Comparison of ENCODE assay signal across 23 cellular contexts in the genomic region with DNA sequence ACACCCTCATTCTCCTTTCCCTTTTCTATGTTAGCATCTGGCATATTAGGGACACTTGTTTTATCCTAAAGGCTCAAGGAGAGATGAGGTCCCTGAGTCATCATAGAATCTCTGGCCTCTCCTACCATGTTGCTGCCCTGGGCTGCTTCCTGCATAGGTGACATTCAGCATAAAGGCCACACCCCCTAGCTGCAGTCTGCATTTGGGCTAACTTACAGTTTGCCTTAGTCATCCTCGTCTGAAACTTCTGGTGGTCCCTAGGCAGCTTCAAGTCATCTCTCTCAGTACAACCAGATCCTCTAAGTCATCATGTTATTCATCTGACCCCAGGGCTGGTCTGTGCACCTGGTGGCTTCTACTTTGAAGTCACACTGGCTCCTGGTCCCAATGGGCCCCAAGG.
DNase-seq lines count a peak whose midpoint lies in the region; ATAC-seq, FAIRE-seq and TF ChIP-seq lines count a peak whose summit lies in the region.
"Had no signal": no experiment of that assay in that cellular context is flagged by ENCODE, and none has a peak within 500 bp of the region (broad histone marks: within the 10 kb centered on the region; RNA-seq: fewer than 3 reads in every experiment).

No MANE protein-coding gene starts in this region.

- H2BK12ac ChIP-seq in H1 (ENCODE audit: low read depth, low read length) (no peak overlapping the region), neuronal stem cell (ENCODE audit: low read length) (no peak overlapping the region), trophoblast cell (ENCODE audit: low read length) (no peak overlapping the region)

- no peak for FAIRE-seq in H1 (lab: Jason Lieb, UNC)
- FAIRE-seq: GM12891 had no signal

- H2BK120ac ChIP-seq in H1 (replicated peaks; ENCODE audit: low read depth, low read length) (no peak overlapping the region), neuronal stem cell (ENCODE audit: low read depth, low read length) (no peak overlapping the region), trophoblast cell (ENCODE audit: insufficient read depth, low read length, poor library complexity) (no peak overlapping the region)

- H2AFZ ChIP-seq in H1 (ENCODE audit: low read length) = peak overlapping the region; percentile 59; the same call in 1 of the 2 replicates
- no peak overlapping the region for H2AFZ ChIP-seq in neuronal stem cell (ENCODE audit: low read length)
- no peak overlapping the region for H2AFZ ChIP-seq in trophoblast cell (ENCODE audit: insufficient read depth, low read length, poor library complexity)
- H2AFZ ChIP-seq: GM23248 had no signal

- CTCF ChIA-PET in H1 (lab: Charles Lee; ENCODE audit: partially characterized antibody) = interaction anchor here (0.6 kb wide), 1 partner anchor 1009 kb away, joined by 3 read pairs; no protein-coding TSS in a partner anchor

- H3K36me3 ChIP-seq in H1 (ENCODE audit: control insufficient read depth in 2 of 4, insufficient read depth in 4 of 4, low read length in 3 of 4) (no peaks in the 10 kb centered on the region), neuronal stem cell (replicated peaks in 1 of 2; ENCODE audit: control insufficient read depth in 2 of 2, insufficient read depth in 2 of 2, low read length in 2 of 2) (no peaks in the 10 kb centered on the region), trophoblast cell (ENCODE audit: control insufficient read depth in 1 of 2, insufficient read depth in 2 of 2, low read length in 2 of 2) (no peaks in the 10 kb centered on the region)
- H3K36me3 ChIP-seq: BLaER1 treated with 17β-estradiol and CSF1 and Interleukin-3, amounts not matched to agents 10 nM and 100 nM; SJSA1 had no signal

- no peak overlapping the region for H4K91ac ChIP-seq in H1 (replicated peaks; ENCODE audit: insufficient read length, low read length)
- no peak overlapping the region for H4K91ac ChIP-seq in neuronal stem cell (ENCODE audit: low read depth, low read length, poor library complexity)
- H4K91ac ChIP-seq in trophoblast cell (ENCODE audit: low read depth, low read length) = no peak overlapping the region

- H3K4me3 ChIP-seq in H1 (ENCODE audit: extremely low read depth in 1 of 4, insufficient read depth in 2 of 4, low read depth in 3 of 4, low read length in 4 of 4) = no peak overlapping the region
- H3K4me3 ChIP-seq in neuronal stem cell (ENCODE audit: low read length in 2 of 2) = no peak overlapping the region
- H3K4me3 ChIP-seq in trophoblast cell (ENCODE audit: low read depth, low read length) = no peak overlapping the region
- H3K4me3 ChIP-seq: BLaER1 treated with 17β-estradiol and CSF1 and Interleukin-3, amounts not matched to agents 10 nM and 100 nM; GM23248; SJSA1 had no signal

- H4K12ac ChIP-seq in trophoblast cell (ENCODE audit: low read depth, low read length) = no peak overlapping the region

- 92% methylated on average over 1 of the region's 1 CpG; no CpG with 5 or more reads in 1 of the 2 experiments for WGBS in H1 (ENCODE audit: extremely low coverage in 1 of 2, insufficient coverage in 1 of 2, insufficient read length in 1 of 2, insufficient replicate concordance in 2 of 2, low coverage in 1 of 2, low lambda C conversion rate in 2 of 2, missing lambda C conversion rate in 1 of 2), 2 experiments
- WGBS in neuronal stem cell (ENCODE audit: extremely low coverage in 2 of 2, insufficient read length in 2 of 2, insufficient replicate concordance in 1 of 2), 2 donors = no CpG with 5 or more reads among the region's 1 CpG
- WGBS in trophoblast cell (ENCODE audit: extremely low coverage, insufficient coverage, insufficient read length) = no CpG with 5 or more reads among the region's 1 CpG

- TF ChIP-seq EP300 in H1 (IDR thresholded peaks at IDR 0.05; ENCODE audit: borderline replicate concordance in 1 of 2, low read depth in 2 of 2, low read length in 2 of 2) = no peak

- no peak for ATAC-seq in GM21619 (IDR thresholded peaks at IDR 0.05; ENCODE audit: unreplicated experiment)
- ATAC-seq: HCT116, Right ventricle myocardium inferior had no signal

- H3K79me1 ChIP-seq in H1 (ENCODE audit: low read depth, low read length) (no peaks in the 10 kb centered on the region), neuronal stem cell (ENCODE audit: low read depth, low read length) (no peaks in the 10 kb centered on the region), trophoblast cell (ENCODE audit: low read length) (no peaks in the 10 kb centered on the region)

- no peaks in the 10 kb centered on the region for H3K27me3 ChIP-seq in H1 (replicated peaks in 1 of 4; ENCODE audit: control insufficient read depth in 3 of 4, extremely low read depth in 1 of 4, insufficient read depth in 3 of 4, low read length in 3 of 4)
- no peaks in the 10 kb centered on the region for H3K27me3 ChIP-seq in neuronal stem cell (ENCODE audit: control insufficient read depth in 3 of 3, insufficient read depth in 3 of 3, low read depth in 1 of 3, low read length in 3 of 3)
- H3K27me3 ChIP-seq in trophoblast cell (ENCODE audit: insufficient read depth, low read length) = no peaks in the 10 kb centered on the region
- H3K27me3 ChIP-seq: BLaER1 treated with 17β-estradiol and CSF1 and Interleukin-3, amounts not matched to agents 10 nM and 100 nM; SJSA1 had no signal

- H2AK5ac ChIP-seq in H1 (ENCODE audit: low read depth, low read length) (no peak overlapping the region), neuronal stem cell (ENCODE audit: low read depth, low read length) (no peak overlapping the region), trophoblast cell (ENCODE audit: low read length) (no peak overlapping the region)

- H3K14ac ChIP-seq in H1 (ENCODE audit: insufficient read length) (no peak overlapping the region), neuronal stem cell (ENCODE audit: low read length) (no peak overlapping the region), trophoblast cell (ENCODE audit: low read length) (no peak overlapping the region)

- H3K4ac ChIP-seq in H1 (replicated peaks; ENCODE audit: insufficient read length, low read depth, low read length) (no peak overlapping the region), neuronal stem cell (ENCODE audit: low read length) (no peak overlapping the region), trophoblast cell (ENCODE audit: low read depth, low read length) (no peak overlapping the region)

- TF ChIP-seq POLR2A in H1 (IDR thresholded peaks at IDR 0.05; ENCODE audit: control extremely low read depth in 1 of 2, low read depth in 2 of 2, low read length in 2 of 2) = no peak

- no peak overlapping the region for H3K23ac ChIP-seq in H1 (ENCODE audit: insufficient read length)
- peak overlapping the region; percentile 25 for H3K23ac ChIP-seq in neuronal stem cell (ENCODE audit: low read depth, low read length, poor library complexity)
- no peak overlapping the region for H3K23ac ChIP-seq in trophoblast cell (ENCODE audit: low read length)

- H3K23me2 ChIP-seq in H1 (ENCODE audit: low read depth, low read length) = no peaks in the 10 kb centered on the region

- TF ChIP-seq CTCF in H1 (IDR thresholded peaks at IDR 0.05; ENCODE audit: control extremely low read depth in 1 of 3, insufficient read depth in 1 of 3, low read depth in 1 of 3, low read length in 3 of 3) = no peak

- H3K4me1 ChIP-seq in H1 (replicated peaks in 1 of 4; ENCODE audit: control insufficient read depth in 3 of 4, insufficient read depth in 4 of 4, low read length in 3 of 4) = no peaks in the 10 kb centered on the region
- H3K4me1 ChIP-seq in neuronal stem cell (ENCODE audit: control insufficient read depth in 2 of 2, insufficient read depth in 1 of 2, low read depth in 1 of 2, low read length in 2 of 2) = no peaks in the 10 kb centered on the region
- no peaks in the 10 kb centered on the region for H3K4me1 ChIP-seq in trophoblast cell (ENCODE audit: control insufficient read depth in 1 of 2, insufficient read depth in 2 of 2, low read length in 2 of 2)
- H3K4me1 ChIP-seq: BLaER1 treated with 17β-estradiol and CSF1 and Interleukin-3, amounts not matched to agents 10 nM and 100 nM; Caco-2; SJSA1 had no signal

- DNase-seq in NK-92 treated with Interleukin-12 subunit alpha and Interleukin-12 subunit beta, amount 100 ng/mL, for 24 hours (lab: John Stamatoyannopoulos, UW) = peak; percentile 26
- no peak for DNase-seq in NK-92 (lab: John Stamatoyannopoulos, UW; ENCODE audit: unreplicated experiment)
- peak; percentile 30 for DNase-seq in HT1080 (ENCODE audit: low read depth)
- no peak for DNase-seq in H1 (ENCODE audit: low read depth in 1 of 2, low spot score in 2 of 2)
- DNase-seq in neuronal stem cell (ENCODE audit: low spot score) = no peak
- DNase-seq in NCI-H69 (lab: John Stamatoyannopoulos, UW) = no peak
- DNase-seq in trophoblast cell = no peak
- DNase-seq: Caco-2; CD4-positive, alpha-beta memory T cell; DMS 273 treated with DMSO at 0.1 percent for 48 hours; DMS79 treated with DMSO at 0.1 percent for 48 hours; GM23248; Karpas-422; NCI-H1417 treated with DMSO at 0.1 percent for 48 hours; NCI-H187; NCI-H2107 had no signal

- H4K8ac ChIP-seq in H1 (ENCODE audit: extremely low read depth, insufficient read depth, low read length) (no peak overlapping the region), neuronal stem cell (ENCODE audit: low read depth, low read length) (no peak overlapping the region), trophoblast cell (ENCODE audit: low read depth, low read length) (no peak overlapping the region)

- H3K56ac ChIP-seq in H1 (replicated peaks; ENCODE audit: insufficient read length, low read depth, low read length) = no peak overlapping the region

- H3K18ac ChIP-seq in H1 (ENCODE audit: extremely low read depth, low read length) = no peak overlapping the region
- H3K18ac ChIP-seq in neuronal stem cell (ENCODE audit: low read length) = no peak overlapping the region
- H3K18ac ChIP-seq in trophoblast cell (ENCODE audit: low read length) = no peak overlapping the region

- H3K27ac ChIP-seq in H1 (ENCODE audit: low read depth, low read length) (no peak overlapping the region), neuronal stem cell (replicated peaks; ENCODE audit: low read length) (no peak overlapping the region), trophoblast cell (ENCODE audit: low read depth, low read length) (no peak overlapping the region)
- H3K27ac ChIP-seq: 22Rv1; BLaER1 treated with 17β-estradiol and CSF1 and Interleukin-3, amounts not matched to agents 10 nM and 100 nM; GM23248; SJSA1 had no signal

- H3K9ac ChIP-seq in H1 (replicated peaks in 1 of 4; ENCODE audit: extremely low read depth in 1 of 4, low read depth in 3 of 4, low read length in 3 of 4) = no peak overlapping the region
- no peak overlapping the region for H3K9ac ChIP-seq in neuronal stem cell (ENCODE audit: low read depth, low read length, poor library complexity)
- H3K9ac ChIP-seq in trophoblast cell (ENCODE audit: low read length) = no peak overlapping the region
- H3K9ac ChIP-seq: BLaER1 treated with 17β-estradiol and CSF1 and Interleukin-3, amounts not matched to agents 10 nM and 100 nM; GM23248 had no signal

- POLR2A ChIA-PET in H1 (lab: Charles Lee; ENCODE audit: partially characterized antibody) = no interaction called here

- no peaks in the 10 kb centered on the region for H3K79me2 ChIP-seq in H1 (ENCODE audit: control insufficient read depth in 1 of 2, insufficient read depth in 2 of 2, low read length in 2 of 2)
- no peaks in the 10 kb centered on the region for H3K79me2 ChIP-seq in trophoblast cell (ENCODE audit: control insufficient read depth, insufficient read depth, low read length, poor library complexity)

- H2BK15ac ChIP-seq in H1 (ENCODE audit: low read length) (no peak overlapping the region), neuronal stem cell (ENCODE audit: low read length) (no peak overlapping the region)

- no peak overlapping the region for H2BK20ac ChIP-seq in H1 (ENCODE audit: low read length)

- H3K9me3 ChIP-seq in H1 (ENCODE audit: insufficient read depth in 2 of 2, low read depth in 1 of 2, low read length in 1 of 2) = no peaks in the 10 kb centered on the region
- H3K9me3 ChIP-seq in neuronal stem cell (replicated peaks in 1 of 2; ENCODE audit: control insufficient read depth in 2 of 2, insufficient read depth in 1 of 2, low read depth in 1 of 2, low read length in 2 of 2) = no peaks in the 10 kb centered on the region
- no peaks in the 10 kb centered on the region for H3K9me3 ChIP-seq in trophoblast cell (ENCODE audit: insufficient read depth, low read depth, low read length)
- H3K9me3 ChIP-seq: BLaER1 treated with 17β-estradiol and CSF1 and Interleukin-3, amounts not matched to agents 10 nM and 100 nM; Caco-2; SJSA1 had no signal

- H2BK5ac ChIP-seq in H1 (ENCODE audit: low read depth, low read length) (no peak overlapping the region), neuronal stem cell (ENCODE audit: low read length) (no peak overlapping the region), trophoblast cell (ENCODE audit: low read depth, low read length, poor library complexity) (no peak overlapping the region)

- no peak for TF ChIP-seq RAD21 in H1 (IDR thresholded peaks at IDR 0.05 in 1 of 2, conservative IDR thresholded peaks at IDR 0.05 in 1 of 2; ENCODE audit: low read depth in 2 of 2, low read length in 2 of 2)

- H3K4me2 ChIP-seq in H1 (ENCODE audit: insufficient read depth in 1 of 2, low read depth in 2 of 2, low read length in 2 of 2) (no peak overlapping the region), neuronal stem cell (ENCODE audit: insufficient read depth, low read length, poor library complexity, severe bottlenecking) (no peak overlapping the region), trophoblast cell (ENCODE audit: low read length) (no peak overlapping the region)
- H3K4me2 ChIP-seq: BLaER1 treated with 17β-estradiol and CSF1 and Interleukin-3, amounts not matched to agents 10 nM and 100 nM had no signal

- H4K5ac ChIP-seq in H1 (ENCODE audit: insufficient read length, low read depth, low read length) = no peak overlapping the region

- H4K20me1 ChIP-seq in H1 (replicated peaks in 1 of 2; ENCODE audit: control insufficient read depth in 1 of 2, insufficient read depth in 2 of 2, low read length in 2 of 2) = no peaks in the 10 kb centered on the region
- H4K20me1 ChIP-seq: BLaER1 treated with 17β-estradiol and CSF1 and Interleukin-3, amounts not matched to agents 10 nM and 100 nM had no signal

Comparison
In these comparisons a context has a peak if more than half of its experiments do, and no peak if none do; other contexts are left out.
1. DNase-seq: peak in NK-92 treated with Interleukin-12 subunit alpha and Interleukin-12 subunit beta, amount 100 ng/mL, for 24 hours (single experiment) and HT1080 (single experiment); none in NK-92 (single experiment), H1 (0 of 2), neuronal stem cell (single experiment), NCI-H69 (single experiment) and trophoblast cell (0 of 2).